In genomic region chr4:87387237-87387636, GRCh38 we compare ENCODE assay signal across 1 cellular context.
TF ChIP-seq lines count a peak whose summit lies in the region.

No MANE protein-coding gene starts in this region.

TF ChIP-seq in GM12878, 131 proteins besides CTCF, POLR2A, EP300 and RAD21:
- TF ChIP-seq NR2C1 (IDR thresholded peaks at IDR 0.05), result no peak
- no peak for TF ChIP-seq ZNF622 (IDR thresholded peaks at IDR 0.05)
- TF ChIP-seq E2F4 (IDR thresholded peaks at IDR 0.05; ENCODE audit: low read depth, low read length), result no peak
- no peak for TF ChIP-seq RUNX3 (IDR thresholded peaks at IDR 0.05; ENCODE audit: low read length)
- TF ChIP-seq FOS (IDR thresholded peaks at IDR 0.05; ENCODE audit: borderline replicate concordance, extremely low read depth, insufficient read length), result no peak
- no peak for TF ChIP-seq ZZZ3 (IDR thresholded peaks at IDR 0.05; ENCODE audit: control insufficient read depth, insufficient read length, low read depth)
- TF ChIP-seq ZNF274 (IDR thresholded peaks at IDR 0.05; ENCODE audit: insufficient read depth, insufficient read length), result no peak
- no peak for TF ChIP-seq NFIC (IDR thresholded peaks at IDR 0.05; ENCODE audit: low read depth, low read length)
- no peak for TF ChIP-seq CBFB (IDR thresholded peaks at IDR 0.05; ENCODE audit: low read depth)
- TF ChIP-seq SP1 (IDR thresholded peaks at IDR 0.05; ENCODE audit: low read depth, low read length), result no peak
- TF ChIP-seq PKNOX1 (IDR thresholded peaks at IDR 0.05), result no peak
- no peak for TF ChIP-seq SIX5 (IDR thresholded peaks at IDR 0.05; ENCODE audit: low read depth, low read length, severe bottlenecking)
- TF ChIP-seq IKZF2 (IDR thresholded peaks at IDR 0.05), result no peak
- TF ChIP-seq STAT1 (conservative IDR thresholded peaks at IDR 0.05), result no peak
- TF ChIP-seq ELK1 (IDR thresholded peaks at IDR 0.05; ENCODE audit: low read depth, low read length), result no peak
- no peak for TF ChIP-seq HDGF (IDR thresholded peaks at IDR 0.05)
- no peak for TF ChIP-seq ZNF207 (IDR thresholded peaks at IDR 0.05; ENCODE audit: borderline replicate concordance)
